8 cellular contexts compared by ENCODE assay signal in the genomic region with DNA sequence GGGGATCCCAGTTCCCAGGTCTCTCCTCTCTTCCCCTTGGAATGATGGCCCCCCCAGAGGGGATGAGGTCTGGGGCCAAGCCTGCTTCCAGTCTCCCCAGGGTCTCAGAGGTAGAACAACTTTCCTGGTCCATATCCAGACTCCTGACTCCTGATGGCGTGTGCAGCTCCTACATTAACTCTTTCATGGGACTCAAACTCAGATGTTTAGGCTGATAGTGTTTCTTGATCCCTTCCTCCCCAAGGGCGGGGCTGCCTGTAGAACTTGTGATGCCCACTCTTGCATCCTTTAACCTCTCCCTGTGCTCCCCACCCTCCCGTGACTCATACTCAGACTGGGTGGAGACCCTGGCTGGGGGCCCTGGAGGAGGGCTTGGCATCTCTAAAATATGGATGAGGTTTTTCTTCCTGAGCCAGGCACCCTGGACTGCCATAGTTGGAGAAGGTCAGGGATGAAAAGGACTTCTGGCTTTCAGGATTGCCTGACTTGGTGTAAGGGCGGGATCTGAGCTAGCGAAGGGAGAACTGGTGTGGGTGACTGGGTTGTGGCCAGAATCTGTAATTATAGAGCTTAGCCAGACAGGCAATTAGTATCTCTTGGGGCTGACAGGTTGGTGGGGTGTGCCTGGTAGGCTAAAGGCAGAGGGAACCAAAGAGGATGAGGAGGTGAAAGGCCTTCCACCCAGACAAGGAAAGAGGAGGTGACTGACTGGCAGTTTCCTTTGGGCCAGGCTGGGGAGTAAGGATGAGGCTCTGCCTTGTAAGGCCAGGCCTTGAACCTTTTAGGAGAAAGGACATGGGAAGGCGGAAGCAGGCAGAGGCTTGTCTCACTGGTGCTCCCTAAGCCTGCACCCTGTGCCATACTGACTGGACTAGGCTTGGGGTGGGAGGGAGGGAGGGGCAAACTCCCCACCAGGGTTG. TPM values are rescaled to one million over a fixed set of nuclear protein-coding genes. Genes with fewer than 3 reads are reported as not detected.
DNase-seq lines count a peak whose midpoint lies in the region; ATAC-seq, FAIRE-seq and TF ChIP-seq lines count a peak whose summit lies in the region.

No MANE protein-coding gene starts in this region.

- no peak for ATAC-seq in lung (ENCODE audit: insufficient read depth, low FRiP score)
- ATAC-seq in GM18520 (IDR thresholded peaks at IDR 0.05; ENCODE audit: unreplicated experiment): no peak
- no peak for ATAC-seq in HG02938 (IDR thresholded peaks at IDR 0.05; ENCODE audit: unreplicated experiment)

- H3K4me3 ChIP-seq in NB4 (ENCODE audit: low read depth, low read length): no peak overlapping the region
- H3K4me3 ChIP-seq in bronchial epithelial cell (ENCODE audit: low read depth, low read length): no peak overlapping the region
- H3K4me3 ChIP-seq in lung: no peak overlapping the region
- H3K4me3 ChIP-seq in urinary bladder (ENCODE audit: low read depth, low read length): no peak overlapping the region

- TF ChIP-seq POLR2A in NB4 (IDR thresholded peaks at IDR 0.05; ENCODE audit: extremely low read depth, insufficient read length): no peak

- FAIRE-seq in bronchial epithelial cell (lab: Jason Lieb, UNC): no peak

- peaks cover 13 to 26% of the 10 kb centered on the region in 2 donors for H3K4me1 ChIP-seq in lung (ENCODE audit: control insufficient read depth in 2 of 2, insufficient read depth in 2 of 2, low read length in 2 of 2)
- no peaks in the 10 kb centered on the region for H3K4me1 ChIP-seq in urinary bladder (ENCODE audit: insufficient read depth)

- H3K36me3 ChIP-seq in bronchial epithelial cell (ENCODE audit: control insufficient read depth, insufficient read depth, low read length) (no peaks in the 10 kb centered on the region), lung (ENCODE audit: control insufficient read depth in 2 of 2, insufficient read depth in 2 of 2, low read length in 2 of 2) (peaks cover 6 to 10% of the 10 kb centered on the region in 2 donors), urinary bladder (ENCODE audit: insufficient read depth) (peaks cover 3% of the 10 kb centered on the region)

- WGBS in lung, 2 donors: 53 to 65% methylated on average over 6 of the region's 6 CpGs
- WGBS in urinary bladder: 38% methylated on average over 6 of the region's 6 CpGs

- no peaks in the 10 kb centered on the region for H3K27me3 ChIP-seq in bronchial epithelial cell (ENCODE audit: control insufficient read depth, insufficient read depth, low read length)
- H3K27me3 ChIP-seq in lung (ENCODE audit: control insufficient read depth, insufficient read depth): no peaks in the 10 kb centered on the region

- TF ChIP-seq CTCF in NB4 (IDR thresholded peaks at IDR 0.05; ENCODE audit: low read depth, low read length) (no peak), bronchial epithelial cell (IDR thresholded peaks at IDR 0.05; ENCODE audit: insufficient read depth, low read length, severe bottlenecking) (no peak), lung (IDR thresholded peaks at IDR 0.05; ENCODE audit: control extremely low read depth, extremely low read depth) (no peak)

- no peaks in the 10 kb centered on the region for H3K9me3 ChIP-seq in lung (ENCODE audit: control insufficient read depth in 2 of 2, insufficient read depth in 1 of 2, low read length in 1 of 2)

- peak overlapping the region; percentile 82 to 89 for H3K27ac ChIP-seq in lung (ENCODE audit: low read depth in 1 of 2, low read length in 1 of 2)
- H3K27ac ChIP-seq in urinary bladder (ENCODE audit: low read depth): peak overlapping the region; percentile 43

- DNase-seq in COLO829 (ENCODE audit: low spot score): peak; percentile 54
- DNase-seq in NB4 (ENCODE audit: low read depth): peak; percentile 19
- DNase-seq in bronchial epithelial cell (ENCODE audit: low read depth): peak; percentile 46
- DNase-seq in lung (ENCODE audit: low spot score): peak; percentile 58
- DNase-seq in NCI-H524 treated with DMSO at 0.1 percent for 48 hours (lab: John Stamatoyannopoulos, UW): no peak

RNA-seq across cellular contexts. Expression of gene ATP8B2, which starts 1.5 kb away (rescaled TPM):
- 15.5 and 26.8 TPM in 2 replicates for total RNA-seq in bronchial epithelial cell
- 10 to 100 TPM; 43.7 to 45.1 TPM for total RNA-seq in lung
- 10 to 100 TPM; 10.3 to 21.4 TPM for polyA plus RNA-seq in lung
- total RNA-seq in urinary bladder: 42.2 TPM
- polyA plus RNA-seq in urinary bladder: 45.4 TPM

RNA-seq across cellular contexts. Expression of gene AQP10, which starts 5.9 kb away (rescaled TPM):
- 0.13 TPM in 1 of 2 replicates, not detected in the other for total RNA-seq in bronchial epithelial cell
- under 1 TPM; 0.31 to 0.64 TPM for total RNA-seq in lung
- 1 to 10 TPM in 1 of 2 donors, under 1 TPM in 1; 0.28 to 1.4 TPM for polyA plus RNA-seq in lung
- not detected for total RNA-seq in urinary bladder
- polyA plus RNA-seq in urinary bladder: 0.05 TPM

RNA-seq across cellular contexts. Expression of gene HAX1, which starts 54.4 kb away (rescaled TPM):
- total RNA-seq in bronchial epithelial cell: 143 and 183 TPM in 2 replicates
- total RNA-seq in lung: 10 to 100 TPM; 42.7 to 86.8 TPM
- polyA plus RNA-seq in lung: 100 to 1,000 TPM in 1 of 2 donors, 10 to 100 TPM in 1; 92.2 to 168 TPM
- total RNA-seq in urinary bladder: 50.7 TPM
- 90.7 TPM for polyA plus RNA-seq in urinary bladder
